ENCODE assay signal across 16 cellular contexts in the genomic region with DNA sequence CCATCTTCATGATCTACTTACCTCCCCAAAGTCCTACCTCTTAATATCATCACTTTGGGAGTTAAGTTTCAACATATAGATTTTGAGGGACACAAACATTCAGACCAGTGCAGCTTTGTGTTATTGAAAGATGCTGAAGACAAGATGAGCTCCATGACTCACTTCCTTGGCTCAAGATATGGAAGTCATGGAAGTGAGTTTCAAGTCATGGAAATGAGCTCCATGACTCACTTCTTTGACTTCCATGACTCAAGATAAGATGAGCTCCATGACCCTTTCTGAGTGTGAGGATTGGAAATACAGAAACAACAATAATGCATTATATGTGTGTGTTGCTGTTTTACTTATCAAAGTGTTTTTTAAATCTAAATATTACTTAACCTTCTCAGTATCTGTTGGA.
DNase-seq lines count a peak whose midpoint lies in the region; TF ChIP-seq lines count a peak whose summit lies in the region.
"Had no signal": no experiment of that assay in that cellular context is flagged by ENCODE, and none has a peak within 500 bp of the region (broad histone marks: within the 10 kb centered on the region; RNA-seq: fewer than 3 reads in every experiment).

No MANE protein-coding gene starts in this region.

- H3K9me2 ChIP-seq in SK-N-SH: no peaks in the 10 kb centered on the region

- no peak overlapping the region for H3K4me3 ChIP-seq in SK-N-SH (ENCODE audit: low read depth in 2 of 2, low read length in 1 of 2)
- no peak overlapping the region for H3K4me3 ChIP-seq in fibroblast of the aortic adventitia (ENCODE audit: low read depth, low read length)
- no peak overlapping the region for H3K4me3 ChIP-seq in stomach
- H3K4me3 ChIP-seq: ascending aorta, thyroid gland had no signal

- intact Hi-C loops in stomach (cut with DNase I; ENCODE audit: low total_unique reads): no loop called here

- POLR2A ChIA-PET in SK-N-SH (lab: Yijun Ruan, JAX): no interaction called here

- DNase-seq in H4 (ENCODE audit: low spot score) (peak; percentile 26), SK-N-SH (no peak), fibroblast of the aortic adventitia (ENCODE audit: low read depth) (peak; percentile 70), stromal cell of bone marrow (ENCODE audit: low read depth) (peak; percentile 82), NCI-H1930 (lab: John Stamatoyannopoulos, UW) (no peak), erythroblast (lab: John Stamatoyannopoulos, UW) (no peak), stomach (no peak)
- DNase-seq: activated CD8-positive, alpha-beta memory T cell treated with anti-CD3 and anti-CD28 coated beads, Interleukin-2, amount 50 U/mL, for 48 hours; endodermal cell; naive B cell; NCI-H446 treated with DMSO at 0.1 percent for 48 hours; SHP77 treated with DMSO at 0.1 percent for 48 hours; small intestine; thyroid gland; WERI-Rb-1 had no signal

- no peaks in the 10 kb centered on the region for H3K9me3 ChIP-seq in SK-N-SH
- H3K9me3 ChIP-seq in stomach: no peaks in the 10 kb centered on the region
- H3K9me3 ChIP-seq: ascending aorta, thyroid gland had no signal

- peak overlapping the region in 1 of 2 experiments; percentile 71; a peak in 2 of 4 replicates for H3K27ac ChIP-seq in SK-N-SH (ENCODE audit: low read depth in 2 of 2, low read length in 1 of 2)
- H3K27ac ChIP-seq in stomach: no peak overlapping the region
- H3K27ac ChIP-seq: ascending aorta, thyroid gland, WERI-Rb-1 had no signal

- H3K4me1 ChIP-seq in SK-N-SH (ENCODE audit: control insufficient read depth in 1 of 2, insufficient read depth in 2 of 2, low read depth in 1 of 2, low read length in 1 of 2) (0 out of 4 replicates have a peak, but pooled peaks cover 0 to 5% of the 10 kb centered on the region in 2 experiments), stomach (no peaks in the 10 kb centered on the region)
- H3K4me1 ChIP-seq: ascending aorta, thyroid gland had no signal

- H3K4me2 ChIP-seq in SK-N-SH: peak overlapping the region; percentile 22; the same call in 1 of the 2 replicates

- H3F3A ChIP-seq in SK-N-SH (replicated peaks; ENCODE audit: insufficient read depth): peaks cover 14% of the 10 kb centered on the region

- no peak overlapping the region for H3K9ac ChIP-seq in SK-N-SH

- no peak for TF ChIP-seq CTCF in SK-N-SH (IDR thresholded peaks at IDR 0.05)
- no peak for TF ChIP-seq CTCF in fibroblast of the aortic adventitia (IDR thresholded peaks at IDR 0.05; ENCODE audit: insufficient read depth, low read length)
- no peak for TF ChIP-seq CTCF in stomach (IDR thresholded peaks at IDR 0.05)

- CTCF ChIA-PET in SK-N-SH (lab: Yijun Ruan, JAX): interaction anchor here (0.6 to 0.9 kb wide), 3 partner anchors 9 to 726 kb away, joined by 3 read pairs; no protein-coding TSS in a partner anchor

- H3K27me3 ChIP-seq in SK-N-SH (ENCODE audit: insufficient read depth): no peaks in the 10 kb centered on the region
- no peaks in the 10 kb centered on the region for H3K27me3 ChIP-seq in stomach
- H3K27me3 ChIP-seq: ascending aorta, thyroid gland had no signal

- peak overlapping the region; percentile 36; the same call in 1 of the 2 replicates for H2AFZ ChIP-seq in SK-N-SH (ENCODE audit: low read depth)

- TF ChIP-seq POLR2A in erythroblast (IDR thresholded peaks at IDR 0.05; ENCODE audit: low read length) (no peak), stomach (IDR thresholded peaks at IDR 0.05) (no peak)

- TF ChIP-seq EP300 in SK-N-SH (IDR thresholded peaks at IDR 0.05; ENCODE audit: borderline replicate concordance in 1 of 2, low read depth in 1 of 2, low read length in 1 of 2) (peak in 1 of 2 experiments; percentile 63; a peak in 1 of 4 replicates), stomach (IDR thresholded peaks at IDR 0.05) (no peak)

- no peak for TF ChIP-seq RAD21 in SK-N-SH (IDR thresholded peaks at IDR 0.05; ENCODE audit: low read length)

- no peaks in the 10 kb centered on the region for H3K36me3 ChIP-seq in SK-N-SH (replicated peaks in 1 of 2; ENCODE audit: control insufficient read depth in 1 of 2, insufficient read depth in 2 of 2, low read length in 1 of 2)
- no peaks in the 10 kb centered on the region for H3K36me3 ChIP-seq in stomach
- H3K36me3 ChIP-seq: ascending aorta, thyroid gland, WERI-Rb-1 had no signal

- no peaks in the 10 kb centered on the region for H4K20me1 ChIP-seq in SK-N-SH (ENCODE audit: insufficient read depth)

- no peaks in the 10 kb centered on the region for H3K79me2 ChIP-seq in SK-N-SH (ENCODE audit: insufficient read depth)

TF ChIP-seq in SK-N-SH, 30 proteins besides CTCF, POLR2A, EP300 and RAD21:
- TF ChIP-seq JUND (IDR thresholded peaks at IDR 0.05): peak; percentile 88
- TF ChIP-seq TCF12 (IDR thresholded peaks at IDR 0.05): peak; percentile 72
- TF ChIP-seq ZBTB33 (IDR thresholded peaks at IDR 0.05; ENCODE audit: borderline replicate concordance, low read depth): no peak
- no peak; the same call in 1 of the 2 replicates for TF ChIP-seq POLR2AphosphoS5 (IDR thresholded peaks at IDR 0.05; ENCODE audit: low read depth, low read length)
- TF ChIP-seq FOSL2 (IDR thresholded peaks at IDR 0.05; ENCODE audit: borderline replicate concordance, low read depth): peak; percentile 98
- no peak for TF ChIP-seq FOXM1 (IDR thresholded peaks at IDR 0.05; ENCODE audit: low read depth)
- TF ChIP-seq, protein P1, sequence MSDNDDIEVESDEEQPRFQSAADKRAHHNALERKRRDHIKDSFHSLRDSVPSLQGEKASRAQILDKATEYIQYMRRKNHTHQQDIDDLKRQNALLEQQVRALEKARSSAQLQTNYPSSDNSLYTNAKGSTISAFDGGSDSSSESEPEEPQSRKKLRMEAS (IDR thresholded peaks at IDR 0.05; ENCODE audit: low read depth): 0 out of 2 replicates have a peak, but pooled peaks have one; percentile 40
- TF ChIP-seq NFIC (IDR thresholded peaks at IDR 0.05; ENCODE audit: borderline replicate concordance): peak; percentile 83
- TF ChIP-seq YY1 (IDR thresholded peaks at IDR 0.05; ENCODE audit: low read depth): peak; percentile 68; the same call in 1 of the 2 replicates
- TF ChIP-seq PBX3 (IDR thresholded peaks at IDR 0.05): peak; percentile 38; the same call in 1 of the 2 replicates

Comparison
In these comparisons a context has a peak if more than half of its experiments do, and no peak if none do; other contexts are left out.
1. DNase-seq: peak in H4 (single experiment), fibroblast of the aortic adventitia (single experiment) and stromal cell of bone marrow (single experiment); none in SK-N-SH (single experiment), NCI-H1930 (0 of 2), erythroblast (0 of 2) and stomach (single experiment).